Comparison of ENCODE assay signal across 23 cellular contexts in the genomic region with DNA sequence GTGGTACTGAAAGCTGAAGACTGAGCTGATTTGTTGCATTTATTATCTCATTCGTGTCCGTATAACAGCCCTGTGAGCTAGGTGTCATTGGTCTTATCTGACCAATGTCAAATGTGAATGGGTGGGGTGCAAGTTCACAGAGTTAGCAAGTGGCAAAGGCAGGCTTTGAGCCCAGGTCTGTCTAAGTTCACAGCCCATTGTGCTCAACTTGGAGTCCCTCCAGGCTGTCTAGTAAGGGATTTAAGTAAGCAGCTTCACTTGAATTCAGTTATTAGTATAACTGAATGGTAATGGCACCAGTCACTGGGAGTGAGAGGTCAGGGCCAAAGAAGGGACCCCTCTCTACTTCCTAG. TPM values are rescaled to one million over a fixed set of nuclear protein-coding genes. Genes with fewer than 3 reads are reported as not detected.
A peak's percentile ranks its signal among the peaks of the same experiment; 100 is the strongest.
DNase-seq lines count a peak whose midpoint lies in the region; ATAC-seq and TF ChIP-seq lines count a peak whose summit lies in the region.
"Had no signal": no experiment of that assay in that cellular context is flagged by ENCODE, and none has a peak within 500 bp of the region (broad histone marks: within the 10 kb centered on the region; RNA-seq: fewer than 3 reads in every experiment).

No MANE protein-coding gene starts in this region.

- no peak overlapping the region for H3K27ac Mint-ChIP-seq in stimulated activated naive CD8-positive, alpha-beta T cell treated with anti-CD3 and anti-CD28 coated beads, Interleukin-15, amount 100 ng/mL, for 72 hours
- no peak overlapping the region for H3K27ac Mint-ChIP-seq in activated CD4-positive, alpha-beta T cell treated with anti-CD3 and anti-CD28 coated beads, Interleukin-2, amount 10 ng/mL, durations not matched to agents 24 days and 14 days
- H3K27ac Mint-ChIP-seq: natural killer cell had no signal

- H3K4me3 Mint-ChIP-seq in stimulated activated naive CD8-positive, alpha-beta T cell treated with anti-CD3 and anti-CD28 coated beads, Interleukin-15, amount 100 ng/mL, for 72 hours: no peak overlapping the region
- H3K4me3 Mint-ChIP-seq in activated CD4-positive, alpha-beta T cell treated with anti-CD3 and anti-CD28 coated beads, Interleukin-2, amount 10 ng/mL, durations not matched to agents 24 days and 14 days: no peak overlapping the region
- H3K4me3 Mint-ChIP-seq: CD8-positive, alpha-beta memory T cell; central memory CD8-positive, alpha-beta T cell; natural killer cell had no signal

- H3K9me3 Mint-ChIP-seq in stimulated activated naive CD8-positive, alpha-beta T cell treated with anti-CD3 and anti-CD28 coated beads, Interleukin-15, amount 100 ng/mL, for 72 hours: no peaks in the 10 kb centered on the region
- H3K9me3 Mint-ChIP-seq in activated CD4-positive, alpha-beta T cell treated with anti-CD3 and anti-CD28 coated beads, Interleukin-2, amount 10 ng/mL, durations not matched to agents 24 days and 14 days: no peaks in the 10 kb centered on the region
- H3K9me3 Mint-ChIP-seq: CD8-positive, alpha-beta memory T cell; central memory CD8-positive, alpha-beta T cell; natural killer cell had no signal

- TF ChIP-seq CTCF in breast epithelium (IDR thresholded peaks at IDR 0.05) (no peak), mammary epithelial cell (conservative IDR thresholded peaks at IDR 0.05 in 1 of 2, IDR thresholded peaks at IDR 0.05 in 1 of 2; ENCODE audit: extremely low read depth in 1 of 2, insufficient read depth in 1 of 2, low read depth in 1 of 2, low read length in 2 of 2) (no peak), left ventricle myocardium inferior (IDR thresholded peaks at IDR 0.05; ENCODE audit: borderline replicate concordance) (no peak), omental fat pad (IDR thresholded peaks at IDR 0.05) (no peak), transverse colon (IDR thresholded peaks at IDR 0.05) (no peak)

- no peaks in the 10 kb centered on the region for H3K36me3 Mint-ChIP-seq in activated CD4-positive, alpha-beta T cell treated with anti-CD3 and anti-CD28 coated beads, Interleukin-2, amount 10 ng/mL, durations not matched to agents 24 days and 14 days (ENCODE audit: low read depth)
- H3K36me3 Mint-ChIP-seq: CD8-positive, alpha-beta memory T cell; natural killer cell had no signal

- H3K4me2 ChIP-seq in mammary epithelial cell (ENCODE audit: insufficient read depth, low read depth, low read length): no peak overlapping the region
- H3K4me2 ChIP-seq: hepatocyte had no signal

- in situ Hi-C loops in mammary epithelial cell (cut with MboI; ENCODE audit: low sequenced_read_pairs in 2 of 2) (no loop called here), transverse colon (cut with MboI; ENCODE audit: low pct_ligation_motif_present in 1 of 4, low pct_unique_long_range_greater_than_20kb in 1 of 4, low sequenced_read_pairs in 3 of 4) (no loop called here)

- no peak for DNase-seq in breast epithelium (ENCODE audit: low spot score in 2 of 2)
- DNase-seq in mammary epithelial cell: no peak
- no peak for DNase-seq in left ventricle myocardium inferior
- DNase-seq in omental fat pad (ENCODE audit: low spot score): no peak
- DNase-seq in transverse colon: no peak
- DNase-seq in stimulated activated naive CD8-positive, alpha-beta T cell treated with anti-CD3 and anti-CD28 coated beads, Interleukin-15, amount 100 ng/mL, for 72 hours: no peak
- DNase-seq in CD1c-positive myeloid dendritic cell (ENCODE audit: extremely low spot score): no peak
- no peak for DNase-seq in activated CD4-positive, alpha-beta T cell treated with anti-CD3 and anti-CD28 coated beads, Interleukin-2, amount 10 ng/mL, durations not matched to agents 24 days and 14 days
- DNase-seq: 8988T; activated CD4-positive, CD25-positive, alpha-beta regulatory T cell treated with anti-CD3 and anti-CD28 coated beads, Interleukin-2, amount 50 U/mL, for 72 hours; activated naive CD4-positive, alpha-beta T cell treated with anti-CD3 and anti-CD28 coated beads, Interleukin-2, amount 50 U/mL, for 16 hours; CD8-positive, alpha-beta memory T cell; DMS79 treated with DMSO at 0.1 percent for 48 hours; natural killer cell; NCI-H1092; NCI-H1930; stimulated activated CD4-positive, alpha-beta T cell treated with anti-CD3 and anti-CD28 coated beads, Interleukin-4, amount 100 ng/mL, for 1 hour; stimulated activated naive CD4-positive, alpha-beta T cell; tibial artery had no signal

- H3K36me3 ChIP-seq in breast epithelium: no peaks in the 10 kb centered on the region
- H3K36me3 ChIP-seq in mammary epithelial cell (ENCODE audit: insufficient read depth, low read length): no peaks in the 10 kb centered on the region
- peaks cover 7% of the 10 kb centered on the region for H3K36me3 ChIP-seq in left ventricle myocardium inferior
- H3K36me3 ChIP-seq in transverse colon: no peaks in the 10 kb centered on the region

- no peaks in the 10 kb centered on the region for H4K20me1 ChIP-seq in mammary epithelial cell (ENCODE audit: insufficient read depth, low read length)

- TF ChIP-seq EP300 in transverse colon (IDR thresholded peaks at IDR 0.05; ENCODE audit: low read depth): no peak

- H2AFZ ChIP-seq in mammary epithelial cell (ENCODE audit: low read depth, low read length): no peak overlapping the region
- H2AFZ ChIP-seq: hepatocyte, parathyroid adenoma had no signal

- H3K4me1 ChIP-seq in breast epithelium (no peaks in the 10 kb centered on the region), mammary epithelial cell (ENCODE audit: insufficient read depth, low read length) (no peaks in the 10 kb centered on the region), left ventricle myocardium inferior (peaks cover 20% of the 10 kb centered on the region), transverse colon (peaks cover 0 to 6% (median 0%) of the 10 kb centered on the region in 4 donors)
- H3K4me1 ChIP-seq: parathyroid adenoma had no signal

- H3K27me3 ChIP-seq in breast epithelium (no peaks in the 10 kb centered on the region), mammary epithelial cell (ENCODE audit: insufficient read depth, low read length) (no peaks in the 10 kb centered on the region), left ventricle myocardium inferior (ENCODE audit: low read depth) (no peaks in the 10 kb centered on the region), transverse colon (no peaks in the 10 kb centered on the region)
- H3K27me3 ChIP-seq: hepatocyte, tibial artery had no signal

- CTCF ChIA-PET in mammary epithelial cell (lab: Charles Lee; ENCODE audit: low non-redundant PET): no interaction called here

- no peak overlapping the region for H3K4me3 ChIP-seq in breast epithelium
- H3K4me3 ChIP-seq in mammary epithelial cell (replicated peaks in 1 of 3; ENCODE audit: insufficient read depth in 1 of 3, low read depth in 2 of 3, low read length in 3 of 3): no peak overlapping the region
- no peak overlapping the region for H3K4me3 ChIP-seq in left ventricle myocardium inferior
- H3K4me3 ChIP-seq in transverse colon: no peak overlapping the region
- H3K4me3 ChIP-seq: hepatocyte, tibial artery had no signal

- H3K4me1 Mint-ChIP-seq in stimulated activated naive CD8-positive, alpha-beta T cell treated with anti-CD3 and anti-CD28 coated beads, Interleukin-15, amount 100 ng/mL, for 72 hours: no peaks in the 10 kb centered on the region
- no peaks in the 10 kb centered on the region for H3K4me1 Mint-ChIP-seq in activated CD4-positive, alpha-beta T cell treated with anti-CD3 and anti-CD28 coated beads, Interleukin-2, amount 10 ng/mL, durations not matched to agents 24 days and 14 days
- H3K4me1 Mint-ChIP-seq: CD8-positive, alpha-beta memory T cell; central memory CD8-positive, alpha-beta T cell; natural killer cell had no signal

- peak; percentile 15 for ATAC-seq in omental fat pad (ENCODE audit: low FRiP score)
- no peak for ATAC-seq in stimulated activated naive CD8-positive, alpha-beta T cell treated with anti-CD3 and anti-CD28 coated beads, Interleukin-15, amount 100 ng/mL, for 72 hours

- dilution Hi-C loops in mammary epithelial cell (cut with HindIII; ENCODE audit: low sequenced_read_pairs): loop anchor here (5.0 kb wide), 1 partner anchor 37 kb away; no protein-coding TSS in a partner anchor

- no peak overlapping the region for H3K9ac ChIP-seq in mammary epithelial cell (ENCODE audit: insufficient read depth, low read length)
- H3K9ac ChIP-seq: parathyroid adenoma had no signal

- H3K9me3 ChIP-seq in breast epithelium: no peaks in the 10 kb centered on the region
- H3K9me3 ChIP-seq in mammary epithelial cell (replicated peaks; ENCODE audit: insufficient read depth, low read length): no peaks in the 10 kb centered on the region
- H3K9me3 ChIP-seq in left ventricle myocardium inferior (replicated peaks): no peaks in the 10 kb centered on the region
- no peaks in the 10 kb centered on the region for H3K9me3 ChIP-seq in transverse colon
- H3K9me3 ChIP-seq: tibial artery had no signal

- H3K27me3 Mint-ChIP-seq in stimulated activated naive CD8-positive, alpha-beta T cell treated with anti-CD3 and anti-CD28 coated beads, Interleukin-15, amount 100 ng/mL, for 72 hours: peaks cover 12% of the 10 kb centered on the region
- peaks cover 21% of the 10 kb centered on the region for H3K27me3 Mint-ChIP-seq in activated CD4-positive, alpha-beta T cell treated with anti-CD3 and anti-CD28 coated beads, Interleukin-2, amount 10 ng/mL, durations not matched to agents 24 days and 14 days

- TF ChIP-seq POLR2A in breast epithelium (IDR thresholded peaks at IDR 0.05) (no peak), transverse colon (IDR thresholded peaks at IDR 0.05) (no peak)

- BruUV-seq in mammary epithelial cell (replicated peaks; lab: Mats Ljungman, UMichigan): no TSS peak

- H3K79me2 ChIP-seq in mammary epithelial cell (ENCODE audit: insufficient read depth, low read length): no peaks in the 10 kb centered on the region
- H3K79me2 ChIP-seq: hepatocyte, parathyroid adenoma had no signal

- peak overlapping the region; percentile 6 to 57 for H3K27ac ChIP-seq in breast epithelium
- H3K27ac ChIP-seq in mammary epithelial cell (ENCODE audit: insufficient read depth, low read depth, low read length): no peak overlapping the region
- H3K27ac ChIP-seq in left ventricle myocardium inferior (replicated peaks): peak overlapping the region; percentile 60
- peak overlapping the region in 3 of 4 donors; percentile 51 to 68 (median 52) for H3K27ac ChIP-seq in transverse colon
- H3K27ac ChIP-seq: parathyroid adenoma had no signal

- WGBS in mammary epithelial cell (ENCODE audit: low coverage, missing lambda C conversion rate): 85% methylated on average over 2 of the region's 2 CpGs
- 45% methylated on average over 2 of the region's 2 CpGs; no CpG with 5 or more reads in 1 of the 2 donors for WGBS in transverse colon (ENCODE audit: low coverage in 1 of 2), 2 donors

- intact Hi-C loops in breast epithelium (cut with DNase I; ENCODE audit: low total_unique reads) (no loop called here), mammary epithelial cell (cut with micrococcal nuclease) (loop anchor here (10.0 kb wide), 1 partner anchor 566 kb away; no protein-coding TSS in a partner anchor), left ventricle myocardium inferior (cut with micrococcal nuclease) (no loop called here), transverse colon (cut with DNase I; ENCODE audit: low total_unique reads) (no loop called here)
- intact Hi-C loops in activated CD4-positive, alpha-beta T cell treated with anti-CD3 and anti-CD28 coated beads, Interleukin-2, amount 10 ng/mL, durations not matched to agents 24 days and 14 days (cut with micrococcal nuclease): no loop called here

RNA-seq across cellular contexts. Expression of gene C1S, which starts 8.5 kb away (rescaled TPM):
- total RNA-seq in breast epithelium: 100 to 1,000 TPM; 307 to 959 (median 622) TPM
- total RNA-seq in mammary epithelial cell: 10 to 100 TPM in 1 of 2 donors, 1 to 10 TPM in 1; 3.5 to 13.8 TPM
- polyA plus RNA-seq in mammary epithelial cell: 2.2 TPM
- polyA minus RNA-seq in mammary epithelial cell: not detected
- 108 TPM for total RNA-seq in left ventricle myocardium inferior
- total RNA-seq in omental fat pad: 100 to 1,000 TPM; 490 to 872 (median 705) TPM
- total RNA-seq in transverse colon: 100 to 1,000 TPM; 103 to 191 (median 117) TPM
- total RNA-seq in activated CD4-positive, alpha-beta T cell treated with anti-CD3 and anti-CD28 coated beads, Interleukin-2, amount 10 ng/mL, durations not matched to agents 24 days and 14 days: 1.9 and 2.6 TPM in 2 replicates
- polyA plus RNA-seq: CD8-positive, alpha-beta memory T cell had no signal

RNA-seq across cellular contexts. Expression of gene C1R, which starts 23.3 kb away (rescaled TPM):
- total RNA-seq in breast epithelium: 100 to 1,000 TPM; 302 to 773 (median 582) TPM
- total RNA-seq in mammary epithelial cell: 10 to 100 TPM in 1 of 2 donors, 1 to 10 TPM in 1; 6.1 to 16.3 TPM
- 5.3 TPM for polyA plus RNA-seq in mammary epithelial cell
- polyA minus RNA-seq in mammary epithelial cell: 14.7 TPM
- total RNA-seq in left ventricle myocardium inferior: 143 TPM
- total RNA-seq in omental fat pad: 1,000 to 10,000 TPM in 1 of 4 donors, 100 to 1,000 TPM in 3; 571 to 1,080 (median 751) TPM
- total RNA-seq in transverse colon: 100 to 1,000 TPM in 3 of 4 donors, 10 to 100 TPM in 1; 68.5 to 154 (median 125) TPM
- total RNA-seq in activated CD4-positive, alpha-beta T cell treated with anti-CD3 and anti-CD28 coated beads, Interleukin-2, amount 10 ng/mL, durations not matched to agents 24 days and 14 days: 1.4 and 2.5 TPM in 2 replicates

RNA-seq across cellular contexts. Expression of gene C1RL, which starts 40.0 kb away (rescaled TPM):
- total RNA-seq in breast epithelium (100 to 1,000 TPM in 2 of 3 donors, 10 to 100 TPM in 1; 80.6 to 138 (median 124) TPM), mammary epithelial cell (10 to 100 TPM; 32.1 to 38.3 TPM), left ventricle myocardium inferior (8.1 TPM), omental fat pad (100 to 1,000 TPM in 2 of 4 donors, 10 to 100 TPM in 2; 85.9 to 126 (median 107) TPM), transverse colon (100 to 1,000 TPM in 1 of 4 donors, 10 to 100 TPM in 3; 39.6 to 261 (median 65.0) TPM)
- polyA plus RNA-seq in mammary epithelial cell: 16.6 TPM
- polyA minus RNA-seq in mammary epithelial cell: 23.6 TPM
- total RNA-seq in activated CD4-positive, alpha-beta T cell treated with anti-CD3 and anti-CD28 coated beads, Interleukin-2, amount 10 ng/mL, durations not matched to agents 24 days and 14 days: 19.8 and 23.0 TPM in 2 replicates

RNA-seq across cellular contexts. Expression of gene LPCAT3, which starts 50.7 kb away (rescaled TPM):
- total RNA-seq in breast epithelium (10 to 100 TPM; 28.3 to 67.5 (median 63.7) TPM), mammary epithelial cell (10 to 100 TPM; 22.8 to 31.3 TPM), left ventricle myocardium inferior (35.1 TPM), omental fat pad (10 to 100 TPM; 41.7 to 58.2 (median 47.9) TPM), transverse colon (100 to 1,000 TPM in 3 of 4 donors, 10 to 100 TPM in 1; 56.1 to 271 (median 111) TPM)
- 48.0 TPM for polyA plus RNA-seq in mammary epithelial cell
- polyA minus RNA-seq in mammary epithelial cell: 39.9 TPM
- total RNA-seq in activated CD4-positive, alpha-beta T cell treated with anti-CD3 and anti-CD28 coated beads, Interleukin-2, amount 10 ng/mL, durations not matched to agents 24 days and 14 days: 29.2 and 29.5 TPM in 2 replicates

RNA-seq across cellular contexts. Expression of gene RBP5, which starts 59.7 kb away (rescaled TPM):
- 1 to 10 TPM; 1.1 to 3.3 (median 2.9) TPM for total RNA-seq in breast epithelium
- not detected for total RNA-seq in mammary epithelial cell
- not detected for polyA plus RNA-seq in mammary epithelial cell
- not detected for polyA minus RNA-seq in mammary epithelial cell
- 0.47 TPM for total RNA-seq in left ventricle myocardium inferior
- 1 to 10 TPM; 1.0 to 3.0 (median 1.9) TPM for total RNA-seq in omental fat pad
- total RNA-seq in transverse colon: 1 to 10 TPM in 1 of 4 donors, under 1 TPM in 1, not detected in 2; 0.55 to 3.0 TPM
- total RNA-seq in activated CD4-positive, alpha-beta T cell treated with anti-CD3 and anti-CD28 coated beads, Interleukin-2, amount 10 ng/mL, durations not matched to agents 24 days and 14 days: not detected in 2 replicates
- total RNA-seq: lung microvascular endothelial cell, natural killer cell had no signal
- polyA plus RNA-seq: CD8-positive, alpha-beta memory T cell had no signal
